12 cellular contexts compared by ENCODE assay signal in genomic region chr3:27454914-27455313, GRCh38. TPM values are rescaled to one million over a fixed set of nuclear protein-coding genes. Genes with fewer than 3 reads are reported as not detected.
A peak's percentile ranks its signal among the peaks of the same experiment; 100 is the strongest.
DNase-seq lines count a peak whose midpoint lies in the region; ATAC-seq and TF ChIP-seq lines count a peak whose summit lies in the region.
"Had no signal": no experiment of that assay in that cellular context is flagged by ENCODE, and none has a peak within 500 bp of the region (broad histone marks: within the 10 kb centered on the region; RNA-seq: fewer than 3 reads in every experiment).

No MANE protein-coding gene starts in this region.

- H3K36me3 Mint-ChIP-seq in activated CD8-positive, alpha-beta memory T cell treated with anti-CD3 and anti-CD28 coated beads, Interleukin-2, amount 10 ng/mL, durations not matched to agents 7 days and 5 days = peaks cover 32% of the 10 kb centered on the region
- peaks cover 14% of the 10 kb centered on the region for H3K36me3 Mint-ChIP-seq in activated CD8-positive, alpha-beta T cell treated with anti-CD3 and anti-CD28 coated beads for 36 hours (ENCODE audit: low read depth)

- H3K27me3 ChIP-seq in uterus = no peaks in the 10 kb centered on the region
- H3K27me3 ChIP-seq: upper lobe of left lung had no signal

- POLR2A ChIA-PET in activated CD8-positive, alpha-beta T cell treated with anti-CD3 and anti-CD28 coated beads for 36 hours (lab: Charles Lee) = no interaction called here

- CTCF ChIA-PET in activated CD8-positive, alpha-beta memory T cell treated with anti-CD3 and anti-CD28 coated beads, Interleukin-2, amount 10 ng/mL, durations not matched to agents 7 days and 5 days (lab: Charles Lee) = interaction anchor here (1.0 kb wide), 1 partner anchor 13 kb away, joined by 3 read pairs; no protein-coding TSS in a partner anchor
- CTCF ChIA-PET in activated CD8-positive, alpha-beta T cell treated with anti-CD3 and anti-CD28 coated beads for 36 hours (lab: Charles Lee) = interaction anchor here (1.1 to 1.5 kb wide), 2 partner anchors 13 to 43 kb away, joined by 3 to 8 read pairs; no protein-coding TSS in a partner anchor

- no peak overlapping the region for H3K4me3 ChIP-seq in uterus
- H3K4me3 ChIP-seq: GM23338, upper lobe of left lung had no signal

- DNase-seq in activated CD8-positive, alpha-beta memory T cell treated with anti-CD3 and anti-CD28 coated beads, Interleukin-2, amount 10 ng/mL, durations not matched to agents 7 days and 5 days = no peak
- DNase-seq in activated CD8-positive, alpha-beta memory T cell treated with anti-CD3 and anti-CD28 coated beads, Interleukin-2, amount 50 U/mL, for 48 hours = no peak
- DNase-seq in activated CD8-positive, alpha-beta T cell treated with anti-CD3 and anti-CD28 coated beads for 36 hours = no peak
- no peak for DNase-seq in stimulated activated naive CD8-positive, alpha-beta T cell treated with anti-CD3 and anti-CD28 coated beads, Interleukin-15, Interleukin-2, amounts not matched to agents 100 U/mL and 50 U/mL, for 24 hours
- DNase-seq in uterus (no peak), inferior parietal cortex (ENCODE audit: extremely low spot score) (no peak), kidney glomerular epithelial cell (lab: John Stamatoyannopoulos, UW) (no peak)
- DNase-seq: hypothalamus, NCI-H510A treated with DMSO at 0.1 percent for 48 hours, upper lobe of left lung had no signal

- TF ChIP-seq POLR2A in uterus (IDR thresholded peaks at IDR 0.05) = no peak

- no peak for TF ChIP-seq CTCF in activated CD8-positive, alpha-beta T cell treated with anti-CD3 and anti-CD28 coated beads for 36 hours (IDR thresholded peaks at IDR 0.05)
- TF ChIP-seq CTCF in uterus (IDR thresholded peaks at IDR 0.05) = no peak

- H3K4me1 ChIP-seq in uterus = no peaks in the 10 kb centered on the region

- intact Hi-C loops in activated CD8-positive, alpha-beta T cell treated with anti-CD3 and anti-CD28 coated beads for 36 hours (cut with micrococcal nuclease) = no loop called here
- intact Hi-C loops in uterus (cut with DNase I; ENCODE audit: low total_unique reads) = no loop called here

- H3K36me3 ChIP-seq in uterus = no peaks in the 10 kb centered on the region
- H3K36me3 ChIP-seq: upper lobe of left lung had no signal

- no peak overlapping the region for H3K4me3 Mint-ChIP-seq in activated CD8-positive, alpha-beta memory T cell treated with anti-CD3 and anti-CD28 coated beads, Interleukin-2, amount 10 ng/mL, durations not matched to agents 7 days and 5 days
- no peak overlapping the region for H3K4me3 Mint-ChIP-seq in activated CD8-positive, alpha-beta T cell treated with anti-CD3 and anti-CD28 coated beads for 36 hours
- H3K4me3 Mint-ChIP-seq: GM23338 had no signal

- no peaks in the 10 kb centered on the region for H3K9me3 ChIP-seq in uterus
- H3K9me3 ChIP-seq: upper lobe of left lung had no signal

- ATAC-seq in activated CD8-positive, alpha-beta memory T cell treated with anti-CD3 and anti-CD28 coated beads, Interleukin-2, amount 10 ng/mL, durations not matched to agents 7 days and 5 days = peak; percentile 67
- peak; percentile 49 for ATAC-seq in HG02840 (IDR thresholded peaks at IDR 0.05; ENCODE audit: low FRiP score, unreplicated experiment)
- peak; percentile 92 for ATAC-seq in activated CD8-positive, alpha-beta T cell treated with anti-CD3 and anti-CD28 coated beads for 36 hours
- ATAC-seq in stimulated activated naive CD8-positive, alpha-beta T cell treated with anti-CD3 and anti-CD28 coated beads, Interleukin-15, Interleukin-2, amounts not matched to agents 100 U/mL and 50 U/mL, for 24 hours = peak; percentile 84
- ATAC-seq: GM23338 had no signal

- H3K27ac Mint-ChIP-seq in activated CD8-positive, alpha-beta memory T cell treated with anti-CD3 and anti-CD28 coated beads, Interleukin-2, amount 10 ng/mL, durations not matched to agents 7 days and 5 days = peak overlapping the region; percentile 47
- peak overlapping the region; percentile 46 for H3K27ac Mint-ChIP-seq in activated CD8-positive, alpha-beta T cell treated with anti-CD3 and anti-CD28 coated beads for 36 hours
- H3K27ac Mint-ChIP-seq: GM23338 had no signal

- H3K4me1 Mint-ChIP-seq in activated CD8-positive, alpha-beta memory T cell treated with anti-CD3 and anti-CD28 coated beads, Interleukin-2, amount 10 ng/mL, durations not matched to agents 7 days and 5 days = peaks cover 31% of the 10 kb centered on the region
- peaks cover 50% of the 10 kb centered on the region for H3K4me1 Mint-ChIP-seq in activated CD8-positive, alpha-beta T cell treated with anti-CD3 and anti-CD28 coated beads for 36 hours (ENCODE audit: low read depth)

- no peaks in the 10 kb centered on the region for H3K27me3 Mint-ChIP-seq in activated CD8-positive, alpha-beta memory T cell treated with anti-CD3 and anti-CD28 coated beads, Interleukin-2, amount 10 ng/mL, durations not matched to agents 7 days and 5 days
- H3K27me3 Mint-ChIP-seq in activated CD8-positive, alpha-beta T cell treated with anti-CD3 and anti-CD28 coated beads for 36 hours = no peaks in the 10 kb centered on the region

- H3K9me3 Mint-ChIP-seq in activated CD8-positive, alpha-beta memory T cell treated with anti-CD3 and anti-CD28 coated beads, Interleukin-2, amount 10 ng/mL, durations not matched to agents 7 days and 5 days (ENCODE audit: low read depth) = no peaks in the 10 kb centered on the region
- no peaks in the 10 kb centered on the region for H3K9me3 Mint-ChIP-seq in activated CD8-positive, alpha-beta T cell treated with anti-CD3 and anti-CD28 coated beads for 36 hours
- H3K9me3 Mint-ChIP-seq: GM23338 had no signal

- H3K27ac ChIP-seq in uterus = no peak overlapping the region
- H3K27ac ChIP-seq: upper lobe of left lung had no signal

RNA-seq across cellular contexts. Expression of gene SLC4A7, which starts 29.3 kb away (rescaled TPM):
- 10 to 100 TPM; 55.0 to 57.5 TPM for total RNA-seq in activated CD8-positive, alpha-beta memory T cell treated with anti-CD3 and anti-CD28 coated beads, Interleukin-2, amount 10 ng/mL, durations not matched to agents 7 days and 5 days
- total RNA-seq in activated CD8-positive, alpha-beta T cell treated with anti-CD3 and anti-CD28 coated beads for 36 hours = 10 to 100 TPM; 48.0 to 48.8 TPM
- 10 to 100 TPM; 20.0 to 83.5 (median 37.2) TPM for total RNA-seq in uterus
